ENCODE assay signal across 12 cellular contexts in genomic region chr12:56219840-56220239, GRCh38. TPM values are rescaled to one million over a fixed set of nuclear protein-coding genes. Genes with fewer than 3 reads are reported as not detected.
A peak's percentile ranks its signal among the peaks of the same experiment; 100 is the strongest.
DNase-seq lines count a peak whose midpoint lies in the region; ATAC-seq and TF ChIP-seq lines count a peak whose summit lies in the region.
"Had no signal": no experiment of that assay in that cellular context is flagged by ENCODE, and none has a peak within 500 bp of the region (broad histone marks: within the 10 kb centered on the region; RNA-seq: fewer than 3 reads in every experiment).

No MANE protein-coding gene starts in this region.

- H3K36me3 Mint-ChIP-seq in MCF 10A (ENCODE audit: insufficient read depth, unreplicated experiment): peaks cover 21% of the 10 kb centered on the region
- peaks cover 11% of the 10 kb centered on the region for H3K36me3 Mint-ChIP-seq in memory B cell

- H3K4me2 ChIP-seq in mammary epithelial cell (ENCODE audit: insufficient read depth, low read depth, low read length) (no peak overlapping the region), SU-DHL-6 (ENCODE audit: low read depth, low read length, poor library complexity, severe bottlenecking) (peak overlapping the region; percentile 99)

- H2AFZ ChIP-seq in mammary epithelial cell (ENCODE audit: low read depth, low read length): no peak overlapping the region
- no peak overlapping the region for H2AFZ ChIP-seq in SU-DHL-6 (ENCODE audit: low read depth, low read length, severe bottlenecking)

- H3K4me1 ChIP-seq in mammary epithelial cell (ENCODE audit: insufficient read depth, low read length) (peaks cover 16% of the 10 kb centered on the region), transverse colon (peaks cover 26 to 41% (median 35%) of the 10 kb centered on the region in 4 donors)

- H3K27ac Mint-ChIP-seq in MCF 10A (ENCODE audit: low read depth, unreplicated experiment): no peak overlapping the region
- peak overlapping the region; percentile 100 for H3K27ac Mint-ChIP-seq in memory B cell

- in situ Hi-C loops in mammary epithelial cell (cut with MboI; ENCODE audit: low sequenced_read_pairs in 2 of 2) (loop anchor here in 1 of 2 donors (25.0 kb wide), 2 partner anchors 242 to 483 kb away; partner anchors contain the start of genes CD63, GDF11, MIP and SPRYD4), transverse colon (cut with MboI; ENCODE audit: low pct_ligation_motif_present in 1 of 4, low pct_unique_long_range_greater_than_20kb in 1 of 4, low sequenced_read_pairs in 3 of 4) (no loop called here)

- dilution Hi-C loops in mammary epithelial cell (cut with HindIII; ENCODE audit: low sequenced_read_pairs): loop anchor here (5.0 kb wide), 1 partner anchor 103 kb away; the partner anchor contains the start of genes RPL41 and ZC3H10

- peaks cover 6% of the 10 kb centered on the region for H3F3A ChIP-seq in SU-DHL-6 (ENCODE audit: insufficient read depth)

- H3K9me2 ChIP-seq in SU-DHL-6 (replicated peaks; ENCODE audit: insufficient read depth, low read length): no peaks in the 10 kb centered on the region

- H3K9ac ChIP-seq in mammary epithelial cell (ENCODE audit: insufficient read depth, low read length) (no peak overlapping the region), SU-DHL-6 (ENCODE audit: low read length) (no peak overlapping the region)

- 95% methylated on average over 8 of the region's 9 CpGs for WGBS in mammary epithelial cell (ENCODE audit: low coverage, missing lambda C conversion rate)
- 86 to 92% methylated on average over 3 to 9 of the region's 9 CpGs for WGBS in transverse colon (ENCODE audit: low coverage in 1 of 2), 2 donors

- BruUV-seq in MCF 10A (replicated peaks; lab: Mats Ljungman, UMichigan) (no TSS peak), mammary epithelial cell (replicated peaks; lab: Mats Ljungman, UMichigan) (no TSS peak)

- intact Hi-C loops in MCF 10A (cut with micrococcal nuclease) (loop anchor here (10.0 kb wide), 1 partner anchor 485 kb away; no protein-coding TSS in a partner anchor), mammary epithelial cell (cut with micrococcal nuclease) (loop anchor here (10.0 kb wide), 1 partner anchor 175 kb away; the partner anchor contains the start of gene RPS26), transverse colon (cut with DNase I; ENCODE audit: low total_unique reads) (no loop called here)

- TF ChIP-seq POLR2A in transverse colon (IDR thresholded peaks at IDR 0.05): no peak

- H3K27me3 Mint-ChIP-seq in MCF 10A (ENCODE audit: insufficient read depth, unreplicated experiment): no peaks in the 10 kb centered on the region
- H3K27me3 Mint-ChIP-seq in memory B cell: no peaks in the 10 kb centered on the region

- H3K9me3 ChIP-seq in mammary epithelial cell (replicated peaks; ENCODE audit: insufficient read depth, low read length): no peaks in the 10 kb centered on the region
- no peaks in the 10 kb centered on the region for H3K9me3 ChIP-seq in SU-DHL-6 (ENCODE audit: insufficient read depth, low read length)
- H3K9me3 ChIP-seq in transverse colon: no peaks in the 10 kb centered on the region

- no peaks in the 10 kb centered on the region for H4K20me1 ChIP-seq in mammary epithelial cell (ENCODE audit: insufficient read depth, low read length)
- H4K20me1 ChIP-seq in SU-DHL-6 (ENCODE audit: low read depth, low read length): no peaks in the 10 kb centered on the region

- H3K4me1 Mint-ChIP-seq in MCF 10A (ENCODE audit: insufficient read depth, unreplicated experiment): peaks cover 27% of the 10 kb centered on the region
- peaks cover 35% of the 10 kb centered on the region for H3K4me1 Mint-ChIP-seq in memory B cell

- H3K27me3 ChIP-seq in mammary epithelial cell (ENCODE audit: insufficient read depth, low read length) (no peaks in the 10 kb centered on the region), SU-DHL-6 (ENCODE audit: low read length) (no peaks in the 10 kb centered on the region), transverse colon (no peaks in the 10 kb centered on the region)

- H3K79me2 ChIP-seq in mammary epithelial cell (ENCODE audit: insufficient read depth, low read length) (peaks cover 35% of the 10 kb centered on the region), SU-DHL-6 (ENCODE audit: insufficient read depth, low read length) (peaks cover 28% of the 10 kb centered on the region)

- CTCF ChIA-PET in MCF 10A (lab: Yijun Ruan, JAX): interaction anchor here (1.0 to 1.6 kb wide), 2 partner anchors 30 to 37 kb away, joined by 4 to 7 read pairs; no protein-coding TSS in a partner anchor
- CTCF ChIA-PET in mammary epithelial cell (lab: Charles Lee; ENCODE audit: low non-redundant PET): no interaction called here

- H3K36me3 ChIP-seq in mammary epithelial cell (ENCODE audit: insufficient read depth, low read length): peaks cover 3% of the 10 kb centered on the region
- H3K36me3 ChIP-seq in SU-DHL-6 (ENCODE audit: low read length): no peaks in the 10 kb centered on the region
- H3K36me3 ChIP-seq in transverse colon: peaks cover 0 to 10% (median 2%) of the 10 kb centered on the region in 4 donors

- H3K4me3 ChIP-seq in mammary epithelial cell (replicated peaks in 1 of 3; ENCODE audit: insufficient read depth in 1 of 3, low read depth in 2 of 3, low read length in 3 of 3) (no peak overlapping the region), SU-DHL-6 (ENCODE audit: insufficient read depth, low read length, poor library complexity, severe bottlenecking) (no peak overlapping the region), transverse colon (no peak overlapping the region)

- no peak for TF ChIP-seq CTCF in MCF 10A (IDR thresholded peaks at IDR 0.05; ENCODE audit: unreplicated experiment)
- TF ChIP-seq CTCF in mammary epithelial cell (conservative IDR thresholded peaks at IDR 0.05 in 1 of 2, IDR thresholded peaks at IDR 0.05 in 1 of 2; ENCODE audit: extremely low read depth in 1 of 2, insufficient read depth in 1 of 2, low read depth in 1 of 2, low read length in 2 of 2): no peak
- TF ChIP-seq CTCF in SU-DHL-6 (IDR thresholded peaks at IDR 0.05; ENCODE audit: insufficient read depth, low read length, poor library complexity, severe bottlenecking): no peak
- no peak for TF ChIP-seq CTCF in transverse colon (IDR thresholded peaks at IDR 0.05)

- H3K27ac ChIP-seq in mammary epithelial cell (ENCODE audit: insufficient read depth, low read depth, low read length): no peak overlapping the region
- no peak overlapping the region for H3K27ac ChIP-seq in SU-DHL-6 (ENCODE audit: low read depth, low read length)
- peak overlapping the region; percentile 96 to 99 (median 98) for H3K27ac ChIP-seq in transverse colon

- POLR2A ChIA-PET in MCF 10A (lab: Yijun Ruan, JAX): interaction anchor here (0.9 to 4.0 kb wide), 7 partner anchors 9 to 140 kb away, joined by 3 to 108 read pairs (median 25); partner anchors contain the start of genes RPL41, SMARCC2, STAT2 and ZC3H10

- TF ChIP-seq EP300 in transverse colon (IDR thresholded peaks at IDR 0.05; ENCODE audit: low read depth): no peak

- H3K4me3 Mint-ChIP-seq in MCF 10A (ENCODE audit: unreplicated experiment) (peak overlapping the region; percentile 99), memory B cell (peak overlapping the region; percentile 57)

- DNase-seq in MCF 10A (ENCODE audit: unreplicated experiment) (no peak), mammary epithelial cell (no peak), memory B cell (ENCODE audit: low spot score in 2 of 2) (no peak), transverse colon (no peak), NK-92 (lab: John Stamatoyannopoulos, UW; ENCODE audit: unreplicated experiment) (no peak)
- DNase-seq: COR-L47; left ventricle myocardium superior; SHP77; stimulated activated CD8-positive, alpha-beta memory T cell treated with anti-CD3 and anti-CD28 coated beads, Interleukin-4, amount 100 ng/mL, for 48 hours had no signal

- H3K9me3 Mint-ChIP-seq in MCF 10A (ENCODE audit: unreplicated experiment) (no peaks in the 10 kb centered on the region), memory B cell (no peaks in the 10 kb centered on the region)

- ATAC-seq in memory B cell (ENCODE audit: low read depth): no peak
- no peak for ATAC-seq in HG03439 (IDR thresholded peaks at IDR 0.05; ENCODE audit: unreplicated experiment)
- no peak for ATAC-seq in HG02870 (IDR thresholded peaks at IDR 0.05; ENCODE audit: unreplicated experiment)
- ATAC-seq: left ventricle myocardium superior had no signal

RNA-seq across cellular contexts. Expression of gene RNF41, which starts 1.9 kb away (rescaled TPM):
- 92.1 and 108 TPM in 2 replicates for total RNA-seq in MCF 10A (2022)
- 100 to 1,000 TPM in 1 of 2 donors, 10 to 100 TPM in 1; 66.8 to 151 TPM for total RNA-seq in mammary epithelial cell
- polyA plus RNA-seq in mammary epithelial cell: 51.7 TPM
- polyA minus RNA-seq in mammary epithelial cell: 115 TPM
- 10 to 100 TPM; 39.0 to 51.3 (median 42.7) TPM for total RNA-seq in transverse colon

RNA-seq across cellular contexts. Expression of gene NABP2, which starts 4.3 kb away (rescaled TPM):
- total RNA-seq in MCF 10A (2022): 53.3 and 56.2 TPM in 2 replicates
- 10 to 100 TPM; 18.3 to 37.5 TPM for total RNA-seq in mammary epithelial cell
- polyA plus RNA-seq in mammary epithelial cell: 61.2 TPM
- polyA minus RNA-seq in mammary epithelial cell: 25.3 TPM
- 10 to 100 TPM in 3 of 4 donors, 1 to 10 TPM in 1; 4.9 to 26.8 (median 15.5) TPM for total RNA-seq in transverse colon

RNA-seq across cellular contexts. Expression of gene SLC39A5, which starts 10.0 kb away (rescaled TPM):
- total RNA-seq in MCF 10A (2022) (not detected in 2 replicates), mammary epithelial cell (under 1 TPM in 1 of 2 donors, not detected in 1; 0.45 TPM), transverse colon (100 to 1,000 TPM; 225 to 325 (median 283) TPM)
- polyA plus RNA-seq in mammary epithelial cell: not detected
- not detected for polyA minus RNA-seq in mammary epithelial cell
- total RNA-seq: left ventricle myocardium superior had no signal

RNA-seq across cellular contexts. Expression of gene SMARCC2, which starts 30.6 kb away (rescaled TPM):
- total RNA-seq in MCF 10A (2022): 52.1 and 57.0 TPM in 2 replicates
- total RNA-seq in mammary epithelial cell: 10 to 100 TPM; 28.7 to 61.6 TPM
- polyA plus RNA-seq in mammary epithelial cell: 31.7 TPM
- polyA minus RNA-seq in mammary epithelial cell: 88.2 TPM
- total RNA-seq in transverse colon: 100 to 1,000 TPM in 3 of 4 donors, 10 to 100 TPM in 1; 63.8 to 231 (median 135) TPM

RNA-seq across cellular contexts. Expression of gene ANKRD52, which starts 38.3 kb away (rescaled TPM):
- total RNA-seq in MCF 10A (2022) (46.3 and 73.8 TPM in 2 replicates), mammary epithelial cell (10 to 100 TPM; 22.8 to 45.2 TPM), transverse colon (100 to 1,000 TPM in 1 of 4 donors, 10 to 100 TPM in 3; 28.4 to 120 (median 40.0) TPM)
- polyA plus RNA-seq in mammary epithelial cell: 18.0 TPM
- 141 TPM for polyA minus RNA-seq in mammary epithelial cell

Comparison
In these comparisons a context has a peak if more than half of its experiments do, and no peak if none do; other contexts are left out.
1. H3K27ac ChIP-seq: peak in transverse colon (4 of 4); none in mammary epithelial cell (single experiment) and SU-DHL-6 (single experiment).
2. RNA of gene SLC39A5, which starts 10.0 kb away (total RNA-seq): 225 to 325 TPM in transverse colon; 0.45 TPM in mammary epithelial cell and not detected in MCF 10A; every median in the first group is over 100 times any median in the second.